Comparison of ENCODE assay signal across 8 cellular contexts in the genomic region with DNA sequence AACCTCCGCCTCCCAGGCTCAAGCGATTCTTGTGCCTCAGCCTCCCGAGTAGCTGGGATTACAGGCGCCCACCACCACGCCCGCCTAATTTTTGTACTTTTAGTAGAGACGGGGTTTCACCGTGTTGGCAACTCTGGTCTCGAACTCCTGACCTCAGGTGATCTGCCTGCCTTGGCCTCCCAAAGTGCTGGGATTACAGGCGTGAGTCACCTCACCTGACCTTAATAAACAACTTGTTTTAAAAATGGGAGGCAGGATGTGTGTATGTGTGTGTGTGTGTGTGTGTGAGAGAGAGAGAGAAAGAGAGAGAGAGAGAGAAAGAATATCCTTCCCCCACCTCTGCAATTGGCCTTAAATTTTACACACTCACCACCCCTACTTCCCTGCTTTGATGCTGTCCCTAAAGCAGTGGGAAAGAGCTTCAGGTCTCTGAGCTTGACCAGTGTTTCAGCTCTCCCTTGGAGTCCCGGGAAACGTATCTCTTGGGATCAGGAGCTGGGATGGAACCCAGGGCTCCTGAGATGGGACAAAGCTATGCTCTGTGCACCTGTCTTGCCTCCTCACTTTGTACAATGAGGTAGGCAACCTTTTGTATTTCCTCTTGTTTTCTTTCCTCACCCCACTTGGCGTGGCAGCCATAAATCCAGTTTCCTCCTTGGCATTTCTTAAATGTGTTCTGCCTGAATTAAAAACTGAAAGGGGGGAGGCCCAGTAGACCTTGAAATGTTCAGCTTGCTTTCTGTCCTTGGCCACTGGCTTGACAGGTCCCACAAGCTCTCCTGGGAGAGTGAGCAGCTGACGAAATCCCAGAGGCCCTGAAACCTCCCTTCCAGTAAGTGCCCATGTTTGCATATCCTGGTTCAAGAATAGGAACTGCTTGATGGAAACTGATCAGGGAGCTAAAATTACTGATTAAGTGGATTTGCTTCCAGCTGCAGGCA. TPM values are rescaled to one million over a fixed set of nuclear protein-coding genes. Genes with fewer than 3 reads are reported as not detected.
A peak's percentile ranks its signal among the peaks of the same experiment; 100 is the strongest.
DNase-seq lines count a peak whose midpoint lies in the region; ATAC-seq and TF ChIP-seq lines count a peak whose summit lies in the region.

No MANE protein-coding gene starts in this region.

- H3K9me3 ChIP-seq in BE2C (no peaks in the 10 kb centered on the region), mucosa of rectum (ENCODE audit: control insufficient read depth in 2 of 2, low read length in 2 of 2) (no peaks in the 10 kb centered on the region)

- peaks cover 38% of the 10 kb centered on the region for H3K36me3 Mint-ChIP-seq in activated naive CD8-positive, alpha-beta T cell treated with anti-CD3 and anti-CD28 coated beads, Interleukin-2, amount 10 ng/mL, durations not matched to agents 7 days and 5 days

- H3K9ac ChIP-seq in mucosa of rectum (ENCODE audit: low read depth in 1 of 2, low read length in 2 of 2): peak overlapping the region; percentile 7 to 49

- no peak; the same call in 1 of the 2 replicates for TF ChIP-seq RAD21 in Ishikawa (IDR thresholded peaks at IDR 0.05; ENCODE audit: low read depth)

- peak overlapping the region; percentile 57 for H3K4me3 Mint-ChIP-seq in activated naive CD8-positive, alpha-beta T cell treated with anti-CD3 and anti-CD28 coated beads, Interleukin-2, amount 10 ng/mL, durations not matched to agents 7 days and 5 days

- peaks cover 70% of the 10 kb centered on the region for H3K4me1 Mint-ChIP-seq in activated naive CD8-positive, alpha-beta T cell treated with anti-CD3 and anti-CD28 coated beads, Interleukin-2, amount 10 ng/mL, durations not matched to agents 7 days and 5 days

- H3K27ac ChIP-seq in mucosa of rectum (ENCODE audit: low read depth in 2 of 2, low read length in 2 of 2): peak overlapping the region; percentile 74 to 88

- peaks cover 2% of the 10 kb centered on the region for H3K27me3 Mint-ChIP-seq in activated naive CD8-positive, alpha-beta T cell treated with anti-CD3 and anti-CD28 coated beads, Interleukin-2, amount 10 ng/mL, durations not matched to agents 7 days and 5 days

- peak; percentile 41 for DNase-seq in BE2C
- no peak for DNase-seq in activated naive CD8-positive, alpha-beta T cell treated with anti-CD3 and anti-CD28 coated beads, Interleukin-2, amount 10 ng/mL, durations not matched to agents 7 days and 5 days
- DNase-seq in H7: no peak
- DNase-seq in NCI-H1694 treated with DMSO at 0.1 percent for 48 hours (lab: John Stamatoyannopoulos, UW): no peak
- no peak for DNase-seq in OCI-M2 (lab: John Stamatoyannopoulos, UW; ENCODE audit: unreplicated experiment)

- H3K36me3 ChIP-seq in BE2C: no peaks in the 10 kb centered on the region
- H3K36me3 ChIP-seq in mucosa of rectum (ENCODE audit: control insufficient read depth in 2 of 2, insufficient read depth in 2 of 2, low read length in 2 of 2): no peaks in the 10 kb centered on the region
- no peaks in the 10 kb centered on the region for H3K36me3 ChIP-seq in H7 (replicated peaks; ENCODE audit: control insufficient read depth, insufficient read depth, low read length)

- no peak for TF ChIP-seq CTCF in BE2C (IDR thresholded peaks at IDR 0.05; ENCODE audit: low read depth, low read length)

- H3K27me3 ChIP-seq in BE2C: no peaks in the 10 kb centered on the region
- H3K27me3 ChIP-seq in mucosa of rectum (ENCODE audit: control insufficient read depth in 2 of 2, insufficient read depth in 2 of 2, low read length in 2 of 2): no peaks in the 10 kb centered on the region
- H3K27me3 ChIP-seq in H7 (ENCODE audit: control insufficient read depth, insufficient read depth, low read length): no peaks in the 10 kb centered on the region

- peak overlapping the region; percentile 11; the same call in 1 of the 2 replicates for H3K4me3 ChIP-seq in BE2C (ENCODE audit: low read depth, low read length)
- H3K4me3 ChIP-seq in mucosa of rectum (ENCODE audit: low read length in 2 of 2): peak overlapping the region in 1 of 2 donors; percentile 11
- no peak overlapping the region for H3K4me3 ChIP-seq in H7 (ENCODE audit: insufficient read depth, low read depth, low read length)

- TF ChIP-seq EP300 in Ishikawa (IDR thresholded peaks at IDR 0.05; ENCODE audit: borderline replicate concordance): peak; percentile 66; the same call in 1 of the 2 replicates

- peaks cover 15% of the 10 kb centered on the region for H3K4me1 ChIP-seq in BE2C
- H3K4me1 ChIP-seq in mucosa of rectum (ENCODE audit: control insufficient read depth in 2 of 2, insufficient read depth in 2 of 2, low read length in 2 of 2): peaks cover 37 to 66% of the 10 kb centered on the region in 2 donors

- ATAC-seq in activated naive CD8-positive, alpha-beta T cell treated with anti-CD3 and anti-CD28 coated beads, Interleukin-2, amount 10 ng/mL, durations not matched to agents 7 days and 5 days (ENCODE audit: low read depth): no peak
- no peak for ATAC-seq in HG03095 (IDR thresholded peaks at IDR 0.05; ENCODE audit: unreplicated experiment)

- POLR2A ChIA-PET in activated naive CD8-positive, alpha-beta T cell treated with anti-CD3 and anti-CD28 coated beads, Interleukin-2, amount 10 ng/mL, durations not matched to agents 7 days and 5 days (lab: Charles Lee): interaction anchor here (1.5 to 9.2 kb wide), 3 partner anchors 9 to 46 kb away, joined by 4 to 130 read pairs (median 4); a partner anchor contains a TSS

- no peaks in the 10 kb centered on the region for H3K9me3 Mint-ChIP-seq in activated naive CD8-positive, alpha-beta T cell treated with anti-CD3 and anti-CD28 coated beads, Interleukin-2, amount 10 ng/mL, durations not matched to agents 7 days and 5 days

- peak overlapping the region; percentile 76 for H3K27ac Mint-ChIP-seq in activated naive CD8-positive, alpha-beta T cell treated with anti-CD3 and anti-CD28 coated beads, Interleukin-2, amount 10 ng/mL, durations not matched to agents 7 days and 5 days

TF ChIP-seq in Ishikawa, 13 proteins besides CTCF, POLR2A, EP300 and RAD21:
- TF ChIP-seq TCF12 (IDR thresholded peaks at IDR 0.05; ENCODE audit: low read depth) (peak; percentile 72; the same call in 1 of the 2 replicates), EGR1 (IDR thresholded peaks at IDR 0.05) (no peak), NFIC (IDR thresholded peaks at IDR 0.05) (peak; percentile 41), CEBPB (IDR thresholded peaks at IDR 0.05) (peak; percentile 64), CREB1 (IDR thresholded peaks at IDR 0.05; ENCODE audit: low read depth) (no peak), ZBTB7A (IDR thresholded peaks at IDR 0.05; ENCODE audit: low read depth) (no peak), TEAD4 (IDR thresholded peaks at IDR 0.05) (peak; percentile 43; the same call in 1 of the 2 replicates), YY1 (IDR thresholded peaks at IDR 0.05; ENCODE audit: low read depth) (no peak), FOXM1 (IDR thresholded peaks at IDR 0.05; ENCODE audit: borderline replicate concordance, low read depth) (peak; percentile 36; the same call in 1 of the 2 replicates)
- TF ChIP-seq, protein P1, sequence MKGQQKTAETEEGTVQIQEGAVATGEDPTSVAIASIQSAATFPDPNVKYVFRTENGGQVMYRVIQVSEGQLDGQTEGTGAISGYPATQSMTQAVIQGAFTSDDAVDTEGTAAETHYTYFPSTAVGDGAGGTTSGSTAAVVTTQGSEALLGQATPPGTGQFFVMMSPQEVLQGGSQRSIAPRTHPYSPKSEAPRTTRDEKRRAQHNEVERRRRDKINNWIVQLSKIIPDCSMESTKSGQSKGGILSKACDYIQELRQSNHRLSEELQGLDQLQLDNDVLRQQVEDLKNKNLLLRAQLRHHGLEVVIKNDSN (IDR thresholded peaks at IDR 0.05): no peak
- TF ChIP-seq, protein P2, sequence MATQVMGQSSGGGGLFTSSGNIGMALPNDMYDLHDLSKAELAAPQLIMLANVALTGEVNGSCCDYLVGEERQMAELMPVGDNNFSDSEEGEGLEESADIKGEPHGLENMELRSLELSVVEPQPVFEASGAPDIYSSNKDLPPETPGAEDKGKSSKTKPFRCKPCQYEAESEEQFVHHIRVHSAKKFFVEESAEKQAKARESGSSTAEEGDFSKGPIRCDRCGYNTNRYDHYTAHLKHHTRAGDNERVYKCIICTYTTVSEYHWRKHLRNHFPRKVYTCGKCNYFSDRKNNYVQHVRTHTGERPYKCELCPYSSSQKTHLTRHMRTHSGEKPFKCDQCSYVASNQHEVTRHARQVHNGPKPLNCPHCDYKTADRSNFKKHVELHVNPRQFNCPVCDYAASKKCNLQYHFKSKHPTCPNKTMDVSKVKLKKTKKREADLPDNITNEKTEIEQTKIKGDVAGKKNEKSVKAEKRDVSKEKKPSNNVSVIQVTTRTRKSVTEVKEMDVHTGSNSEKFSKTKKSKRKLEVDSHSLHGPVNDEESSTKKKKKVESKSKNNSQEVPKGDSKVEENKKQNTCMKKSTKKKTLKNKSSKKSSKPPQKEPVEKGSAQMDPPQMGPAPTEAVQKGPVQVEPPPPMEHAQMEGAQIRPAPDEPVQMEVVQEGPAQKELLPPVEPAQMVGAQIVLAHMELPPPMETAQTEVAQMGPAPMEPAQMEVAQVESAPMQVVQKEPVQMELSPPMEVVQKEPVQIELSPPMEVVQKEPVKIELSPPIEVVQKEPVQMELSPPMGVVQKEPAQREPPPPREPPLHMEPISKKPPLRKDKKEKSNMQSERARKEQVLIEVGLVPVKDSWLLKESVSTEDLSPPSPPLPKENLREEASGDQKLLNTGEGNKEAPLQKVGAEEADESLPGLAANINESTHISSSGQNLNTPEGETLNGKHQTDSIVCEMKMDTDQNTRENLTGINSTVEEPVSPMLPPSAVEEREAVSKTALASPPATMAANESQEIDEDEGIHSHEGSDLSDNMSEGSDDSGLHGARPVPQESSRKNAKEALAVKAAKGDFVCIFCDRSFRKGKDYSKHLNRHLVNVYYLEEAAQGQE (IDR thresholded peaks at IDR 0.05; ENCODE audit: low read depth): no peak
- TF ChIP-seq, protein P3, sequence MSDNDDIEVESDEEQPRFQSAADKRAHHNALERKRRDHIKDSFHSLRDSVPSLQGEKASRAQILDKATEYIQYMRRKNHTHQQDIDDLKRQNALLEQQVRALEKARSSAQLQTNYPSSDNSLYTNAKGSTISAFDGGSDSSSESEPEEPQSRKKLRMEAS (IDR thresholded peaks at IDR 0.05): peak; percentile 51

RNA-seq across cellular contexts. Expression of a gene that starts 17.8 kb away (rescaled TPM):
- 136 TPM for polyA plus RNA-seq in BE2C (2012; ENCODE audit: insufficient read depth, insufficient read length, low read depth)
- 100 to 1,000 TPM; 178 to 179 TPM for total RNA-seq in activated naive CD8-positive, alpha-beta T cell treated with anti-CD3 and anti-CD28 coated beads, Interleukin-2, amount 10 ng/mL, durations not matched to agents 7 days and 5 days
- 146 and 174 TPM in 2 replicates for total RNA-seq in H7 (2014; rRNA removed; shearing (Covaris generic))

RNA-seq across cellular contexts. Expression of a gene that starts 45.7 kb away (rescaled TPM):
- 8.4 TPM for polyA plus RNA-seq in BE2C (2012; ENCODE audit: insufficient read depth, insufficient read length, low read depth)
- total RNA-seq in activated naive CD8-positive, alpha-beta T cell treated with anti-CD3 and anti-CD28 coated beads, Interleukin-2, amount 10 ng/mL, durations not matched to agents 7 days and 5 days: 10 to 100 TPM; 27.8 to 28.0 TPM
- 36.1 and 48.1 TPM in 2 replicates for total RNA-seq in H7 (2014; rRNA removed; shearing (Covaris generic))
